7 cellular contexts compared by ENCODE assay signal in the genomic region with DNA sequence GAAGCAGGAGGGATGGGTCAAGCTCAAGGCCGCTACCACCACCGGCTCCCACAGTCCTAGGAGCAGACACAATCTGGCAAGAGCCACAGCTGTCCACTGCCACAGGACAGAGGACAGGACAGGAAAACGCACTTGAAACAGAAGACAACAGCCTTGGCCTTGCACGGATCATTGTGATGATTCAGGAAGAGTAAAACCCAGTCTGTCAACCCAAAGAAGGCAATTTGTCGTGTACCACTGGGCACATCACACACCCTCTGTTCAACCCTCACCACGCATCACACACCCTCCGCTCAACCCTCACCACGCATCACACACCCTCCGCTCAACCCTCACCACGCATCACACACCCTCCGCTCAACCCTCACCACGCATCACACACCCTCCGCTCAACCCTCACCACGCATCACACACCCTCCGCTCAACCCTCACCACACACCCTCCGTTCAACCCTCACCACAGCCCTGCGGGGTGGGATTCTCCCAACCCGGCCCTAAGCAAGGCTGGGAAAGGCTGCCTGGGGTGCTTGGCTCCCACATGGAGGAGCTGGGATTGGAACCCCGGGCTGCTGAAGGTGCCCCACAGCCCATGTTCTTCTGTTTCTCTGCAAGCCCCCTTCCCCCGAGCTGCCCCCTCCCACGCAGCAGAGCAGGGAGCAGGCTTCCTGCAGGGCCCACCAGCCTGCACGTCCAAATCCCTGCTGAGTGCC. TPM values are rescaled to one million over a fixed set of nuclear protein-coding genes. Genes with fewer than 3 reads are reported as not detected.
DNase-seq lines count a peak whose midpoint lies in the region; ATAC-seq and TF ChIP-seq lines count a peak whose summit lies in the region.
"Had no signal": no experiment of that assay in that cellular context is flagged by ENCODE, and none has a peak within 500 bp of the region (broad histone marks: within the 10 kb centered on the region; RNA-seq: fewer than 3 reads in every experiment).

No MANE protein-coding gene starts in this region.

- no peaks in the 10 kb centered on the region for H3K27me3 ChIP-seq in SK-N-SH (ENCODE audit: insufficient read depth)
- no peaks in the 10 kb centered on the region for H3K27me3 ChIP-seq in effector memory CD4-positive, alpha-beta T cell (replicated peaks; ENCODE audit: control insufficient read depth, insufficient read depth, low read length, poor library complexity, severe bottlenecking)
- H3K27me3 ChIP-seq in stomach smooth muscle (ENCODE audit: control insufficient read depth in 1 of 2, insufficient read depth in 2 of 2, low read length in 2 of 2): no peaks in the 10 kb centered on the region

- POLR2A ChIA-PET in SK-N-SH (lab: Yijun Ruan, JAX): interaction anchor here (2.4 kb wide), 1 partner anchor 23 kb away, joined by 8 read pairs; a partner anchor contains a TSS

- no peak for TF ChIP-seq RAD21 in SK-N-SH (IDR thresholded peaks at IDR 0.05; ENCODE audit: low read length)

- H4K20me1 ChIP-seq in SK-N-SH (ENCODE audit: insufficient read depth): no peaks in the 10 kb centered on the region

- no peak for TF ChIP-seq CTCF in SK-N-SH (IDR thresholded peaks at IDR 0.05)

- H3K27ac ChIP-seq in SK-N-SH (ENCODE audit: low read depth in 2 of 2, low read length in 1 of 2): peak overlapping the region; percentile 19 to 80; a peak in 3 of 4 replicates
- H3K27ac ChIP-seq in effector memory CD4-positive, alpha-beta T cell (ENCODE audit: insufficient read depth, low read length, poor library complexity, severe bottlenecking): peak overlapping the region; percentile 81
- H3K27ac ChIP-seq in stomach smooth muscle (ENCODE audit: low read length): peak overlapping the region; percentile 84

- peak overlapping the region; percentile 66; the same call in 1 of the 2 replicates for H3K4me2 ChIP-seq in SK-N-SH

- H3K4me3 ChIP-seq in SK-N-SH (ENCODE audit: low read depth in 2 of 2, low read length in 1 of 2): no peak overlapping the region
- H3K4me3 ChIP-seq in effector memory CD4-positive, alpha-beta T cell (ENCODE audit: insufficient read depth, low read depth, low read length, poor library complexity, severe bottlenecking): no peak overlapping the region
- peak overlapping the region; percentile 15 to 17 for H3K4me3 ChIP-seq in stomach smooth muscle (ENCODE audit: low read length in 2 of 2)

- H3K79me2 ChIP-seq in SK-N-SH (ENCODE audit: insufficient read depth): peaks cover 30% of the 10 kb centered on the region; the same call in 1 of the 2 replicates

- TF ChIP-seq EP300 in SK-N-SH (IDR thresholded peaks at IDR 0.05; ENCODE audit: borderline replicate concordance in 1 of 2, low read depth in 1 of 2, low read length in 1 of 2): no peak

- no peak overlapping the region for H2AFZ ChIP-seq in SK-N-SH (ENCODE audit: low read depth)

- DNase-seq in SK-N-SH: no peak
- DNase-seq in effector memory CD4-positive, alpha-beta T cell: no peak
- no peak for DNase-seq in HUDEP-2 (lab: John Stamatoyannopoulos, UW; ENCODE audit: unreplicated experiment in 76 of 76)
- DNase-seq: NCI-H1417 treated with DMSO at 0.1 percent for 48 hours had no signal

- H3K4me1 ChIP-seq in SK-N-SH (ENCODE audit: control insufficient read depth in 1 of 2, insufficient read depth in 2 of 2, low read depth in 1 of 2, low read length in 1 of 2) (peaks cover 11 to 28% of the 10 kb centered on the region in 2 experiments; a peak in 3 of 4 replicates), stomach smooth muscle (ENCODE audit: control insufficient read depth, insufficient read depth, low read length) (peaks cover 69% of the 10 kb centered on the region)
- peaks cover 96% of the 10 kb centered on the region for H3K4me1 ChIP-seq in effector memory CD4-positive, alpha-beta T cell (ENCODE audit: control insufficient read depth, insufficient read depth, low read length, poor library complexity, severe bottlenecking)

- H3F3A ChIP-seq in SK-N-SH (replicated peaks; ENCODE audit: insufficient read depth): peaks cover 6% of the 10 kb centered on the region

- CTCF ChIA-PET in SK-N-SH (lab: Yijun Ruan, JAX): interaction anchor here (0.6 to 2.4 kb wide), 7 partner anchors 9 to 1508 kb away, joined by 3 to 11 read pairs (median 4); a partner anchor contains a TSS

- no peak; the same call in 2 of the 3 replicates for ATAC-seq in SK-N-SH treated with all-trans-retinoic acid at 6 μM for 48 hours
- no peak for ATAC-seq in HG02885 (IDR thresholded peaks at IDR 0.05; ENCODE audit: poor library complexity, unreplicated experiment)

- H3K9me3 ChIP-seq in SK-N-SH (no peaks in the 10 kb centered on the region), stomach smooth muscle (ENCODE audit: control insufficient read depth in 2 of 2, low read length in 2 of 2) (no peaks in the 10 kb centered on the region)
- no peaks in the 10 kb centered on the region for H3K9me3 ChIP-seq in effector memory CD4-positive, alpha-beta T cell (ENCODE audit: control insufficient read depth, low read length)

- peaks cover 7 to 27% of the 10 kb centered on the region in 2 experiments for H3K36me3 ChIP-seq in SK-N-SH (replicated peaks in 1 of 2; ENCODE audit: control insufficient read depth in 1 of 2, insufficient read depth in 2 of 2, low read length in 1 of 2)
- H3K36me3 ChIP-seq in effector memory CD4-positive, alpha-beta T cell (ENCODE audit: control insufficient read depth, insufficient read depth, low read length): peaks cover 47% of the 10 kb centered on the region
- H3K36me3 ChIP-seq in stomach smooth muscle (ENCODE audit: control insufficient read depth in 2 of 2, insufficient read depth in 2 of 2, low read length in 2 of 2): peaks cover 27 to 32% of the 10 kb centered on the region in 2 donors

- H3K9me2 ChIP-seq in SK-N-SH: no peaks in the 10 kb centered on the region

- 92% methylated on average over 14 of the region's 22 CpGs for WGBS in SK-N-SH (ENCODE audit: low lambda C conversion rate)

- H3K9ac ChIP-seq in SK-N-SH (peak overlapping the region; percentile 10; the same call in 1 of the 2 replicates), stomach smooth muscle (ENCODE audit: low read length in 2 of 2) (peak overlapping the region; percentile 42 to 53)

TF ChIP-seq in SK-N-SH, 30 proteins besides CTCF, POLR2A, EP300 and RAD21 (continues in another document):
- TF ChIP-seq POLR2AphosphoS5 (IDR thresholded peaks at IDR 0.05; ENCODE audit: low read depth, low read length): no peak
- TF ChIP-seq TEAD4 (IDR thresholded peaks at IDR 0.05; ENCODE audit: borderline replicate concordance, insufficient read depth): no peak
- no peak for TF ChIP-seq NFIC (IDR thresholded peaks at IDR 0.05; ENCODE audit: borderline replicate concordance)
- TF ChIP-seq TAF1 (IDR thresholded peaks at IDR 0.05; ENCODE audit: borderline replicate concordance, low read depth, low read length): no peak
- no peak for TF ChIP-seq RFX5 (IDR thresholded peaks at IDR 0.05; ENCODE audit: low read length)
- TF ChIP-seq, protein P1, sequence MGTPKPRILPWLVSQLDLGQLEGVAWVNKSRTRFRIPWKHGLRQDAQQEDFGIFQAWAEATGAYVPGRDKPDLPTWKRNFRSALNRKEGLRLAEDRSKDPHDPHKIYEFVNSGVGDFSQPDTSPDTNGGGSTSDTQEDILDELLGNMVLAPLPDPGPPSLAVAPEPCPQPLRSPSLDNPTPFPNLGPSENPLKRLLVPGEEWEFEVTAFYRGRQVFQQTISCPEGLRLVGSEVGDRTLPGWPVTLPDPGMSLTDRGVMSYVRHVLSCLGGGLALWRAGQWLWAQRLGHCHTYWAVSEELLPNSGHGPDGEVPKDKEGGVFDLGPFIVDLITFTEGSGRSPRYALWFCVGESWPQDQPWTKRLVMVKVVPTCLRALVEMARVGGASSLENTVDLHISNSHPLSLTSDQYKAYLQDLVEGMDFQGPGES (IDR thresholded peaks at IDR 0.05; ENCODE audit: low read depth, low read length): no peak
- TF ChIP-seq RCOR1 (IDR thresholded peaks at IDR 0.05; ENCODE audit: low read length): no peak

TF ChIP-seq in SK-N-SH treated with all-trans-retinoic acid at 6 μM for 48 hours, 23 proteins besides CTCF, POLR2A, EP300 and RAD21 (continues in another document):
- TF ChIP-seq BACH2 (CRISPR knock-in tag; IDR thresholded peaks at IDR 0.05; ENCODE audit: borderline replicate concordance) (no peak), ZNF565 (CRISPR knock-in tag; conservative IDR thresholded peaks at IDR 0.05; ENCODE audit: low read depth) (no peak), SNAI2 (CRISPR knock-in tag; IDR thresholded peaks at IDR 0.05) (no peak), TOX (CRISPR knock-in tag; IDR thresholded peaks at IDR 0.05; ENCODE audit: borderline replicate concordance) (no peak), CSDC2 (CRISPR knock-in tag; IDR thresholded peaks at IDR 0.05) (no peak), ARNTL (CRISPR knock-in tag; IDR thresholded peaks at IDR 0.05; ENCODE audit: borderline replicate concordance, low read depth) (no peak), RARB (CRISPR knock-in tag; IDR thresholded peaks at IDR 0.05) (no peak)
- TF ChIP-seq, protein P2, sequence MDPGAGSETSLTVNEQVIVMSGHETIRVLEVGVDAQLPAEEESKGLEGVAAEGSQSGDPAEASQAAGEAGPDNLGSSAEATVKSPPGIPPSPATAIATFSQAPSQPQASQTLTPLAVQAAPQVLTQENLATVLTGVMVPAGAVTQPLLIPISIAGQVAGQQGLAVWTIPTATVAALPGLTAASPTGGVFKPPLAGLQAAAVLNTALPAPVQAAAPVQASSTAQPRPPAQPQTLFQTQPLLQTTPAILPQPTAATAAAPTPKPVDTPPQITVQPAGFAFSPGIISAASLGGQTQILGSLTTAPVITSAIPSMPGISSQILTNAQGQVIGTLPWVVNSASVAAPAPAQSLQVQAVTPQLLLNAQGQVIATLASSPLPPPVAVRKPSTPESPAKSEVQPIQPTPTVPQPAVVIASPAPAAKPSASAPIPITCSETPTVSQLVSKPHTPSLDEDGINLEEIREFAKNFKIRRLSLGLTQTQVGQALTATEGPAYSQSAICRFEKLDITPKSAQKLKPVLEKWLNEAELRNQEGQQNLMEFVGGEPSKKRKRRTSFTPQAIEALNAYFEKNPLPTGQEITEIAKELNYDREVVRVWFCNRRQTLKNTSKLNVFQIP (CRISPR knock-in tag; IDR thresholded peaks at IDR 0.05; ENCODE audit: borderline replicate concordance, low read depth): no peak

RNA-seq across cellular contexts. Expression of a gene that starts 11.3 kb away (rescaled TPM):
- 0.33 and 0.42 TPM in 2 replicates for polyA plus RNA-seq in SK-N-SH (2012; rRNA removed)
- 0.15 and 0.25 TPM in 2 replicates for polyA plus RNA-seq in SK-N-SH (2012; cell fraction: cytosol; rRNA removed)
- polyA plus RNA-seq in SK-N-SH (2012; cell fraction: nucleus; rRNA removed): 1.00 and 1.3 TPM in 2 replicates

RNA-seq across cellular contexts. Expression of a gene that starts 22.7 kb away (rescaled TPM):
- polyA plus RNA-seq in SK-N-SH (2012; rRNA removed): 57.6 and 93.3 TPM in 2 replicates
- 34.4 and 51.6 TPM in 2 replicates for polyA plus RNA-seq in SK-N-SH (2012; cell fraction: cytosol; rRNA removed)
- 104 and 118 TPM in 2 replicates for polyA plus RNA-seq in SK-N-SH (2012; cell fraction: nucleus; rRNA removed)

RNA-seq across cellular contexts. Expression of a gene that starts 45.4 kb away (rescaled TPM):
- 40.7 and 52.9 TPM in 2 replicates for polyA plus RNA-seq in SK-N-SH (2012; rRNA removed)
- 17.3 and 26.9 TPM in 2 replicates for polyA plus RNA-seq in SK-N-SH (2012; cell fraction: cytosol; rRNA removed)
- polyA plus RNA-seq in SK-N-SH (2012; cell fraction: nucleus; rRNA removed): 101 and 105 TPM in 2 replicates

RNA-seq across cellular contexts. Expression of a gene that starts 52.7 kb away (rescaled TPM):
- polyA plus RNA-seq in SK-N-SH (2012; rRNA removed): 17.4 and 20.0 TPM in 2 replicates
- polyA plus RNA-seq in SK-N-SH (2012; cell fraction: cytosol; rRNA removed): 6.5 and 10.8 TPM in 2 replicates
- 52.1 and 63.7 TPM in 2 replicates for polyA plus RNA-seq in SK-N-SH (2012; cell fraction: nucleus; rRNA removed)

Comparison
In these comparisons a context has a peak if more than half of its experiments do, and no peak if none do; other contexts are left out.
1. H3K4me3 ChIP-seq: peak in stomach smooth muscle (2 of 2); none in SK-N-SH (0 of 2) and effector memory CD4-positive, alpha-beta T cell (single experiment).
2. Peak in every context shown above with its lines, with median percentiles within 50 percentile points of each other: H3K27ac ChIP-seq.